In the genomic region with DNA sequence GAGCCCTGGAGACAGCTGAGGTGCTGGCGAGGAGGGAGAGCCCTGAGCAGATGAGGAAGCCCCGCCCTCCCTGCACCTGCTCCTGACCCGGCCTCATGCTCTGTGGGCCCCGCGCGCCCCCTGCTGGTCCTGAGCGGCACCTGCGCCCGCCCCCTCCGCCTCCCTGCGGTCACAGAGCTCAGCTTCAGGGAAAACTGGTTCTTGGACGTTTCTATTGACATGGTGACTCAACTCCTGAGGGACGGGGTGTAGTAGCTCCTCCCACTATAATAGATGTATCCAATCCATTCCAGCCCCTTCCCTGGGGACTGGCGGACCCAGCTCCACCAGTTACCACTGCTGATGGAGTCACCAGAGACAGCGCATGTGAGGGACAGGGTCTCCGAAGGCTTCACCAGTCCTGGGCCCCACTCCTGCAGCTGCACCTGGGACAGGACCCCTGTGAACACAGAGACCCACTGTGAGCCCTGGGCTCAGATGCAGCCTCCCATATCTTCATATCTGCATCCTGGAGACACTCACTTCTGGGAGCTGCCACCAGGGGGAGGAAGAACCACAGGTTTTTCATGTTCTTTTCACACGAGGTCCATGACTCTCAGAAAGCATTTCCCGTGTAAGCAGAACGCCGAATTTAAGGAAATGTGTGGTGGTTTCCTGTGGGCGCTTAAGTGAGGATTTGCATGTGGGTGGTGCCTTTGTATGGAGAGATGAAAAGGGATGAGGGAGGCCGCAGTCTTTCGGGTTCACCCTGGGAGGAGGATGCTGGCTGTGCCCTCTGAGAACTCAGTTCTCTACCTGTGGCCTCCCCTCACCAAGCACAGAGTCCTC, we compare ENCODE assay signal across 9 cellular contexts.
A peak's percentile ranks its signal among the peaks of the same experiment; 100 is the strongest.
DNase-seq lines count a peak whose midpoint lies in the region; ATAC-seq, FAIRE-seq and TF ChIP-seq lines count a peak whose summit lies in the region.
"Had no signal": no experiment of that assay in that cellular context is flagged by ENCODE, and none has a peak within 500 bp of the region (broad histone marks: within the 10 kb centered on the region; RNA-seq: fewer than 3 reads in every experiment).

No MANE protein-coding gene starts in this region.

- H2AFZ ChIP-seq in GM12878 (ENCODE audit: control insufficient read depth, low read depth, low read length), result peak overlapping the region; percentile 42
- H2AFZ ChIP-seq: parathyroid adenoma had no signal

- peaks cover 25% of the 10 kb centered on the region for H3K4me1 ChIP-seq in GM12878 (ENCODE audit: control insufficient read depth, insufficient read depth, low read length)
- no peaks in the 10 kb centered on the region for H3K4me1 ChIP-seq in gastroesophageal sphincter
- H3K4me1 ChIP-seq: parathyroid adenoma had no signal

- no peaks in the 10 kb centered on the region for H3K9me3 Mint-ChIP-seq in Calu3 (ENCODE audit: low read depth, unreplicated experiment)
- no peaks in the 10 kb centered on the region for H3K9me3 Mint-ChIP-seq in naive thymus-derived CD8-positive, alpha-beta T cell

- H4K20me1 ChIP-seq in GM12878 (ENCODE audit: control insufficient read depth, insufficient read depth), result no peaks in the 10 kb centered on the region

- no peaks in the 10 kb centered on the region for H3K36me3 ChIP-seq in GM12878 (ENCODE audit: control insufficient read depth in 2 of 2, insufficient read depth in 2 of 2, low read length in 1 of 2)
- H3K36me3 ChIP-seq in gastroesophageal sphincter, result no peaks in the 10 kb centered on the region

- TF ChIP-seq EP300 in GM12878 (IDR thresholded peaks at IDR 0.05; ENCODE audit: borderline replicate concordance in 1 of 2, control insufficient read depth in 1 of 2, low read depth in 2 of 2, low read length in 2 of 2), result no peak
- no peak for TF ChIP-seq EP300 in gastroesophageal sphincter (IDR thresholded peaks at IDR 0.05)

- BruUV-seq in Calu3 (replicated peaks; lab: Mats Ljungman, UMichigan) (no TSS peak), GM12878 (replicated peaks; lab: Mats Ljungman, UMichigan) (no TSS peak)

- CTCF ChIA-PET in Calu3 (lab: Charles Lee) (interaction anchor here (0.6 to 2.7 kb wide), 10 partner anchors 28 to 211 kb away, joined by 3 to 119 read pairs (median 4); no protein-coding TSS in a partner anchor), GM12878 (lab: Yijun Ruan, JAX) (interaction anchor here (0.6 to 14.4 kb wide), 34 partner anchors 8 to 1078 kb away, joined by 3 to 605 read pairs (median 5); no protein-coding TSS in a partner anchor)

- TF ChIP-seq CTCF in Calu3 (IDR thresholded peaks at IDR 0.05; ENCODE audit: unreplicated experiment) (peak; percentile 71), GM12878 (IDR thresholded peaks at IDR 0.05 in 2 of 3, conservative IDR thresholded peaks at IDR 0.05 in 1 of 3; ENCODE audit: control insufficient read depth in 2 of 3, extremely low read depth in 1 of 3, insufficient read depth in 1 of 3, low read depth in 3 of 3, low read length in 3 of 3) (peak; percentile 62 to 93 (median 75)), gastroesophageal sphincter (IDR thresholded peaks at IDR 0.05) (peak in 1 of 4 experiments; percentile 31)

- peak overlapping the region; percentile 52 for H3K4me2 ChIP-seq in GM12878 (ENCODE audit: control insufficient read depth, insufficient read depth)

- H3K36me3 Mint-ChIP-seq in Calu3 (ENCODE audit: insufficient read depth, unreplicated experiment), result peaks cover 9% of the 10 kb centered on the region
- H3K36me3 Mint-ChIP-seq in naive thymus-derived CD8-positive, alpha-beta T cell, result no peaks in the 10 kb centered on the region

- intact Hi-C loops in Calu3 (cut with micrococcal nuclease; ENCODE audit: unreplicated experiment) (loop anchor here (1.0 kb wide), 1 partner anchor 28 kb away; no protein-coding TSS in a partner anchor), GM12878 (cut with micrococcal nuclease; ENCODE audit: unreplicated experiment) (loop anchor here (1.0 kb wide), 1 partner anchor 22 kb away; no protein-coding TSS in a partner anchor)

- RAD21 ChIA-PET in GM12878 (lab: Charles Lee; ENCODE audit: unreplicated experiment), result interaction anchor here (0.6 to 7.1 kb wide), 18 partner anchors 12 to 212 kb away, joined by 3 to 119 read pairs (median 4); no protein-coding TSS in a partner anchor

- TF ChIP-seq RAD21 in GM12878 (IDR thresholded peaks at IDR 0.05; ENCODE audit: insufficient read depth, low read depth, low read length), result peak; percentile 73

- H3K27ac ChIP-seq in GM12878 (ENCODE audit: control insufficient read depth, insufficient read depth), result no peak overlapping the region
- H3K27ac ChIP-seq in gastroesophageal sphincter, result no peak overlapping the region
- H3K27ac ChIP-seq: parathyroid adenoma had no signal

- H3K27me3 Mint-ChIP-seq in Calu3 (ENCODE audit: unreplicated experiment), result no peaks in the 10 kb centered on the region
- peaks cover 12 to 54% (median 22%) of the 10 kb centered on the region in 5 donors for H3K27me3 Mint-ChIP-seq in naive thymus-derived CD8-positive, alpha-beta T cell

- in situ Hi-C loops in GM12878 (cut with MboI), result no loop called here

- H3K4me1 Mint-ChIP-seq in Calu3 (ENCODE audit: low read depth, unreplicated experiment), result peaks cover 22% of the 10 kb centered on the region
- H3K4me1 Mint-ChIP-seq in naive thymus-derived CD8-positive, alpha-beta T cell, result peaks cover 11 to 27% (median 13%) of the 10 kb centered on the region in 4 donors

- H3K9me3 ChIP-seq in GM12878 (replicated peaks; ENCODE audit: control insufficient read depth, insufficient read depth, low read length) (no peaks in the 10 kb centered on the region), gastroesophageal sphincter (no peaks in the 10 kb centered on the region)

- FAIRE-seq in GM12878 (lab: Jason Lieb, UNC), result no peak

- DNase-seq in Calu3 (peak; percentile 97), NCI-H1092 (lab: John Stamatoyannopoulos, UW) (peak; percentile 53), T1000 (lab: John Stamatoyannopoulos, UW) (peak; percentile 1), GM12878 (ENCODE audit: low read depth, low spot score) (no peak)
- peak; percentile 78 to 89 (median 82) for DNase-seq in naive thymus-derived CD8-positive, alpha-beta T cell

- H3K9ac ChIP-seq in GM12878 (ENCODE audit: control insufficient read depth, insufficient read depth, low read length), result no peak overlapping the region
- H3K9ac ChIP-seq: parathyroid adenoma had no signal

- ATAC-seq in GM21447 (IDR thresholded peaks at IDR 0.05; ENCODE audit: unreplicated experiment) (peak; percentile 55), GM12878 (peak; percentile 86), gastroesophageal sphincter (no peak), HG03280 (IDR thresholded peaks at IDR 0.05; ENCODE audit: unreplicated experiment) (no peak)
- ATAC-seq in naive thymus-derived CD8-positive, alpha-beta T cell, result peak; percentile 89 to 90

- H3K4me3 ChIP-seq in GM12878, result peak overlapping the region; percentile 50; the same call in 1 of the 2 replicates
- H3K4me3 ChIP-seq in gastroesophageal sphincter, result no peak overlapping the region

- peak overlapping the region; percentile 72 for H3K27ac Mint-ChIP-seq in Calu3 (ENCODE audit: unreplicated experiment)
- peak overlapping the region in 4 of 10 donors; percentile 11 to 70 (median 54) for H3K27ac Mint-ChIP-seq in naive thymus-derived CD8-positive, alpha-beta T cell

- H3K79me2 ChIP-seq in GM12878 (ENCODE audit: control insufficient read depth, insufficient read depth, low read length), result no peaks in the 10 kb centered on the region
- H3K79me2 ChIP-seq: parathyroid adenoma had no signal

- peaks cover 0 to 2% of the 10 kb centered on the region in 2 experiments; a peak in 2 of 4 replicates for H3K27me3 ChIP-seq in GM12878 (replicated peaks in 1 of 2; ENCODE audit: control insufficient read depth in 2 of 2, insufficient read depth in 2 of 2, low read length in 1 of 2)
- peaks cover 82% of the 10 kb centered on the region for H3K27me3 ChIP-seq in gastroesophageal sphincter

- 1% methylated on average over 15 of the region's 23 CpGs for WGBS in GM12878 (ENCODE audit: insufficient coverage, insufficient replicate concordance, low lambda C conversion rate, missing lambda C conversion rate)
- 48 to 78% methylated on average over 6 to 8 of the region's 23 CpGs for WGBS in gastroesophageal sphincter (ENCODE audit: low coverage in 1 of 2), 2 donors

- no peak for TF ChIP-seq POLR2A in GM12878 (IDR thresholded peaks at IDR 0.05; ENCODE audit: low read depth, low read length)
- TF ChIP-seq POLR2A in gastroesophageal sphincter (IDR thresholded peaks at IDR 0.05), result no peak

- SMC1A ChIA-PET in GM12878 (lab: Charles Lee; ENCODE audit: uncharacterized antibody, unreplicated experiment), result interaction anchor here (0.7 to 13.0 kb wide), 13 partner anchors 8 to 84 kb away, joined by 3 to 244 read pairs (median 5); no protein-coding TSS in a partner anchor

- POLR2A ChIA-PET in GM12878 (lab: Charles Lee), result interaction anchor here (0.6 to 1.5 kb wide), 8 partner anchors 22 to 92 kb away, joined by 3 to 8 read pairs (median 3); no protein-coding TSS in a partner anchor
- POLR2A ChIA-PET in naive thymus-derived CD8-positive, alpha-beta T cell (lab: Charles Lee), result interaction anchor here (1.0 to 1.4 kb wide), 3 partner anchors 23 to 33 kb away, joined by 3 to 6 read pairs (median 3); no protein-coding TSS in a partner anchor

- peak overlapping the region; percentile 64 for H3K4me3 Mint-ChIP-seq in Calu3 (ENCODE audit: low read depth, unreplicated experiment)
- peak overlapping the region; percentile 45 to 72 (median 66) for H3K4me3 Mint-ChIP-seq in naive thymus-derived CD8-positive, alpha-beta T cell

TF ChIP-seq in GM12878, 131 proteins besides CTCF, POLR2A, EP300 and RAD21 (continues in another document):
- TF ChIP-seq TCF12 (IDR thresholded peaks at IDR 0.05; ENCODE audit: low read depth, low read length) (peak; percentile 88), CEBPB (IDR thresholded peaks at IDR 0.05; ENCODE audit: borderline replicate concordance in 1 of 2, low read depth in 2 of 2, low read length in 2 of 2) (no peak), BMI1 (IDR thresholded peaks at IDR 0.05; ENCODE audit: borderline replicate concordance) (no peak), EED (IDR thresholded peaks at IDR 0.05; ENCODE audit: low read depth) (peak; percentile 43; the same call in 1 of the 2 replicates), CREB1 (IDR thresholded peaks at IDR 0.05; ENCODE audit: low read depth) (0 out of 2 replicates have a peak, but pooled peaks have one; percentile 27), NR2F1 (conservative IDR thresholded peaks at IDR 0.05) (peak; percentile 64; the same call in 1 of the 2 replicates), IKZF2 (IDR thresholded peaks at IDR 0.05) (peak; percentile 47 to 55; a peak in 3 of 4 replicates)
- TF ChIP-seq, protein P1, sequence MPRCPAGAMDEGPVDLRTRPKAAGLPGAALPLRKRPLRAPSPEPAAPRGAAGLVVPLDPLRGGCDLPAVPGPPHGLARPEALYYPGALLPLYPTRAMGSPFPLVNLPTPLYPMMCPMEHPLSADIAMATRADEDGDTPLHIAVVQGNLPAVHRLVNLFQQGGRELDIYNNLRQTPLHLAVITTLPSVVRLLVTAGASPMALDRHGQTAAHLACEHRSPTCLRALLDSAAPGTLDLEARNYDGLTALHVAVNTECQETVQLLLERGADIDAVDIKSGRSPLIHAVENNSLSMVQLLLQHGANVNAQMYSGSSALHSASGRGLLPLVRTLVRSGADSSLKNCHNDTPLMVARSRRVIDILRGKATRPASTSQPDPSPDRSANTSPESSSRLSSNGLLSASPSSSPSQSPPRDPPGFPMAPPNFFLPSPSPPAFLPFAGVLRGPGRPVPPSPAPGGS (IDR thresholded peaks at IDR 0.05; ENCODE audit: borderline replicate concordance, insufficient read depth, low read depth, low read length, poor library complexity, severe bottlenecking), result no peak

Comparison
In these comparisons a context has a peak if more than half of its experiments do, and no peak if none do; other contexts are left out.
1. ATAC-seq: peak in GM21447 (single experiment), GM12878 (single experiment) and naive thymus-derived CD8-positive, alpha-beta T cell (2 of 2); none in gastroesophageal sphincter (single experiment) and HG03280 (single experiment).